In the genomic region with DNA sequence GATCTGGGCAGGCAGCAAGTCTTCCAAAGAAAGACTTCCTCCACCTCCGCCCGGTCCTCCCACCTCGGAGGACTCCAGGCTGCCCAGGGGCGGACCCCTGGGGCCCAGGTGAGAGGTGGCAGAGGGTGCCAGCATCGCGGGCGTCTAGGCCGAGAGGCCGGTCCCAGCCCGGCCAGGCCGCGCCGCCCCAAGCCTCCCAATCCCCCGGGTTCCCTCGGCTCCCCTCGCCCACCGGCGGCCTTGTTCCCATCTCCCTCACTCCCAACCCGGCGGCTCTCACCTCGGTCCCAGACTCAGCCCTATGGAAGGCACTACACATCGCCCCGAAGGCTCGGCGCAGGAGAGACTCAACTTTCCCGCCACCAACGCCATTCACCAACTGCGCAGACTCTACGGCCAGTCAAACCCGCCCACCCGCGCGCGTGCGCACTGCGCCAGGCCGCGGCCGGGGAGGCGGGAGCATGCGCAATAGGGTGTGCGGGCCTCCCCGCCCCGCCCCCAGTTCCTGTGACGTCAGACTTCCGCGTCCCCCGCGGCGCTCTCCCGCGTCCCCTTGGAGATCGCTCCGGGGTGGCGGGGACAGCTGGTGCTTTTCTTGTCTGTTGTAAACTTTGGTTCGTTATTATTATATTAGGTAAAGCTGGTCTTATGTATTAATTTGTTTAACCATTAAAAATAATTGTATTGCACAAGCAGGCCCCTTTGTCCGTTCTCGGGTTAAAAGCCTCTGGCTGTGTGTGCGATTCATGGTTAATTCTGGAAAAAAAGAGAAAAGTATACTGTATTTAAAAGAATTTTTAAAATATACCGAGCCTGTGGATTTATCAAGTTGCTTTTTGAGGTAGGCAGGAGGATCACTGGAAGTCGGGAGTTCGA, we compare ENCODE assay signal across 1 cellular context.
TF ChIP-seq lines count a peak whose summit lies in the region.

TSS of gene XRCC2 (minus strand) at position 381 of the 876 bp plus-strand sequence. CDS start at position 319, 62 bp downstream.

TF ChIP-seq in K562, 482 proteins besides CTCF, POLR2A, EP300 and RAD21 (continued from another document and continues in another):
- TF ChIP-seq, protein P1, sequence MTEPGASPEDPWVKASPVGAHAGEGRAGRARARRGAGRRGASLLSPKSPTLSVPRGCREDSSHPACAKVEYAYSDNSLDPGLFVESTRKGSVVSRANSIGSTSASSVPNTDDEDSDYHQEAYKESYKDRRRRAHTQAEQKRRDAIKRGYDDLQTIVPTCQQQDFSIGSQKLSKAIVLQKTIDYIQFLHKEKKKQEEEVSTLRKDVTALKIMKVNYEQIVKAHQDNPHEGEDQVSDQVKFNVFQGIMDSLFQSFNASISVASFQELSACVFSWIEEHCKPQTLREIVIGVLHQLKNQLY (CRISPR knock-in tag; conservative IDR thresholded peaks at IDR 0.05), result peak in 1 of 2 experiments; percentile 80; a peak in 1 of 4 replicates
- TF ChIP-seq ETV1 (tag; conservative IDR thresholded peaks at IDR 0.05; ENCODE audit: low read depth) (peak; percentile 75), ZNF263 (CRISPR knock-in tag; IDR thresholded peaks at IDR 0.05; ENCODE audit: borderline replicate concordance) (peak; percentile 32; the same call in 1 of the 2 replicates), ZNF696 (CRISPR knock-in tag; conservative IDR thresholded peaks at IDR 0.05) (no peak), SRSF1 (IDR thresholded peaks at IDR 0.05; ENCODE audit: low read depth, low read length) (no peak), XRCC4 (IDR thresholded peaks at IDR 0.05; ENCODE audit: extremely low read depth, insufficient read depth, insufficient read length) (no peak), FOXK2 (conservative IDR thresholded peaks at IDR 0.05 in 1 of 2, IDR thresholded peaks at IDR 0.05 in 1 of 2; ENCODE audit: low read depth in 2 of 2) (peak; percentile 74 to 84; a peak in 3 of 4 replicates), GMEB1 (CRISPR knock-in tag; IDR thresholded peaks at IDR 0.05) (peak; percentile 83), SMARCA5 (IDR thresholded peaks at IDR 0.05) (no peak), CBFB (CRISPR knock-in tag; IDR thresholded peaks at IDR 0.05) (0 out of 2 replicates have a peak, but pooled peaks have one; percentile 4), PYGO2 (tag; IDR thresholded peaks at IDR 0.05) (no peak), FOXM1 (IDR thresholded peaks at IDR 0.05; ENCODE audit: low read depth) (peak; percentile 53), FOXM1 (CRISPR knock-in tag; IDR thresholded peaks at IDR 0.05; ENCODE audit: low read depth) (peak; percentile 78; the same call in 1 of the 2 replicates), GTF2F1 (IDR thresholded peaks at IDR 0.05; ENCODE audit: low read depth, low read length) (0 out of 2 replicates have a peak, but pooled peaks have one; percentile 69), MED1 (CRISPR knock-in tag; IDR thresholded peaks at IDR 0.05; ENCODE audit: borderline replicate concordance) (no peak), MGA (IDR thresholded peaks at IDR 0.05) (peak; percentile 96), SREBF1 (IDR thresholded peaks at IDR 0.05; ENCODE audit: borderline replicate concordance, low read depth, low read length) (0 out of 2 replicates have a peak, but pooled peaks have one; percentile 24), CBFA2T3 (IDR thresholded peaks at IDR 0.05) (no peak; the same call in 1 of the 2 replicates), FOXA1 (IDR thresholded peaks at IDR 0.05; ENCODE audit: borderline replicate concordance) (no peak), PHF21A (IDR thresholded peaks at IDR 0.05; ENCODE audit: borderline replicate concordance, low read depth) (no peak), MECOM (CRISPR knock-in tag; IDR thresholded peaks at IDR 0.05) (no peak), PHB (CRISPR knock-in tag; IDR thresholded peaks at IDR 0.05) (no peak), ZNF121 (CRISPR knock-in tag; conservative IDR thresholded peaks at IDR 0.05) (no peak), NCOR1 (IDR thresholded peaks at IDR 0.05) (no peak), COPS2 (conservative IDR thresholded peaks at IDR 0.05) (no peak), ELF2 (CRISPR knock-in tag; IDR thresholded peaks at IDR 0.05) (peak; percentile 90), ZC3H8 (IDR thresholded peaks at IDR 0.05) (no peak), ILK (tag; IDR thresholded peaks at IDR 0.05; ENCODE audit: borderline replicate concordance, low read depth) (no peak)
- TF ChIP-seq, protein P2, sequence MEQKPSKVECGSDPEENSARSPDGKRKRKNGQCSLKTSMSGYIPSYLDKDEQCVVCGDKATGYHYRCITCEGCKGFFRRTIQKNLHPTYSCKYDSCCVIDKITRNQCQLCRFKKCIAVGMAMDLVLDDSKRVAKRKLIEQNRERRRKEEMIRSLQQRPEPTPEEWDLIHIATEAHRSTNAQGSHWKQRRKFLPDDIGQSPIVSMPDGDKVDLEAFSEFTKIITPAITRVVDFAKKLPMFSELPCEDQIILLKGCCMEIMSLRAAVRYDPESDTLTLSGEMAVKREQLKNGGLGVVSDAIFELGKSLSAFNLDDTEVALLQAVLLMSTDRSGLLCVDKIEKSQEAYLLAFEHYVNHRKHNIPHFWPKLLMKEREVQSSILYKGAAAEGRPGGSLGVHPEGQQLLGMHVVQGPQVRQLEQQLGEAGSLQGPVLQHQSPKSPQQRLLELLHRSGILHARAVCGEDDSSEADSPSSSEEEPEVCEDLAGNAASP (IDR thresholded peaks at IDR 0.05), result no peak
- TF ChIP-seq, protein P3, sequence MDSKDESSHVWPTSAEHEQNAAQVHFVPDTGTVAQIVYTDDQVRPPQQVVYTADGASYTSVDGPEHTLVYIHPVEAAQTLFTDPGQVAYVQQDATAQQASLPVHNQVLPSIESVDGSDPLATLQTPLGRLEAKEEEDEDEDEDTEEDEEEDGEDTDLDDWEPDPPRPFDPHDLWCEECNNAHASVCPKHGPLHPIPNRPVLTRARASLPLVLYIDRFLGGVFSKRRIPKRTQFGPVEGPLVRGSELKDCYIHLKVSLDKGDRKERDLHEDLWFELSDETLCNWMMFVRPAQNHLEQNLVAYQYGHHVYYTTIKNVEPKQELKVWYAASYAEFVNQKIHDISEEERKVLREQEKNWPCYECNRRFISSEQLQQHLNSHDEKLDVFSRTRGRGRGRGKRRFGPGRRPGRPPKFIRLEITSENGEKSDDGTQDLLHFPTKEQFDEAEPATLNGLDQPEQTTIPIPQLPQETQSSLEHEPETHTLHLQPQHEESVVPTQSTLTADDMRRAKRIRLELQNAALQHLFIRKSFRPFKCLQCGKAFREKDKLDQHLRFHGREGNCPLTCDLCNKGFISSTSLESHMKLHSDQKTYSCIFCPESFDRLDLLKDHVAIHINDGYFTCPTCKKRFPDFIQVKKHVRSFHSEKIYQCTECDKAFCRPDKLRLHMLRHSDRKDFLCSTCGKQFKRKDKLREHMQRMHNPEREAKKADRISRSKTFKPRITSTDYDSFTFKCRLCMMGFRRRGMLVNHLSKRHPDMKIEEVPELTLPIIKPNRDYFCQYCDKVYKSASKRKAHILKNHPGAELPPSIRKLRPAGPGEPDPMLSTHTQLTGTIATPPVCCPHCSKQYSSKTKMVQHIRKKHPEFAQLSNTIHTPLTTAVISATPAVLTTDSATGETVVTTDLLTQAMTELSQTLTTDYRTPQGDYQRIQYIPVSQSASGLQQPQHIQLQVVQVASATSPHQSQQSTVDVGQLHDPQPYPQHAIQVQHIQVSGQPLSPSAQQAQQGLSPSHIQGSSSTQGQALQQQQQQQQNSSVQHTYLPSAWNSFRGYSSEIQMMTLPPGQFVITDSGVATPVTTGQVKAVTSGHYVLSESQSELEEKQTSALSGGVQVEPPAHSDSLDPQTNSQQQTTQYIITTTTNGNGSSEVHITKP (IDR thresholded peaks at IDR 0.05; ENCODE audit: partially characterized antibody), result no peak
- TF ChIP-seq, protein P4, sequence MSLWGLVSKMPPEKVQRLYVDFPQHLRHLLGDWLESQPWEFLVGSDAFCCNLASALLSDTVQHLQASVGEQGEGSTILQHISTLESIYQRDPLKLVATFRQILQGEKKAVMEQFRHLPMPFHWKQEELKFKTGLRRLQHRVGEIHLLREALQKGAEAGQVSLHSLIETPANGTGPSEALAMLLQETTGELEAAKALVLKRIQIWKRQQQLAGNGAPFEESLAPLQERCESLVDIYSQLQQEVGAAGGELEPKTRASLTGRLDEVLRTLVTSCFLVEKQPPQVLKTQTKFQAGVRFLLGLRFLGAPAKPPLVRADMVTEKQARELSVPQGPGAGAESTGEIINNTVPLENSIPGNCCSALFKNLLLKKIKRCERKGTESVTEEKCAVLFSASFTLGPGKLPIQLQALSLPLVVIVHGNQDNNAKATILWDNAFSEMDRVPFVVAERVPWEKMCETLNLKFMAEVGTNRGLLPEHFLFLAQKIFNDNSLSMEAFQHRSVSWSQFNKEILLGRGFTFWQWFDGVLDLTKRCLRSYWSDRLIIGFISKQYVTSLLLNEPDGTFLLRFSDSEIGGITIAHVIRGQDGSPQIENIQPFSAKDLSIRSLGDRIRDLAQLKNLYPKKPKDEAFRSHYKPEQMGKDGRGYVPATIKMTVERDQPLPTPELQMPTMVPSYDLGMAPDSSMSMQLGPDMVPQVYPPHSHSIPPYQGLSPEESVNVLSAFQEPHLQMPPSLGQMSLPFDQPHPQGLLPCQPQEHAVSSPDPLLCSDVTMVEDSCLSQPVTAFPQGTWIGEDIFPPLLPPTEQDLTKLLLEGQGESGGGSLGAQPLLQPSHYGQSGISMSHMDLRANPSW (CRISPR knock-in tag; IDR thresholded peaks at IDR 0.05), result peak; percentile 82
